1 cellular context compared by ENCODE assay signal in genomic region chr16:57081744-57082143, GRCh38.
A peak's percentile ranks its signal among the peaks of the same experiment; 100 is the strongest.
TF ChIP-seq lines count a peak whose summit lies in the region.

No MANE protein-coding gene starts in this region.

TF ChIP-seq in GM12878, 131 proteins besides CTCF, POLR2A, EP300 and RAD21:
- TF ChIP-seq SMARCA5 (IDR thresholded peaks at IDR 0.05), result peak; percentile 80; the same call in 1 of the 2 replicates
- TF ChIP-seq PAX8 (IDR thresholded peaks at IDR 0.05), result no peak
- no peak for TF ChIP-seq FOS (IDR thresholded peaks at IDR 0.05; ENCODE audit: borderline replicate concordance, extremely low read depth, insufficient read length)
- TF ChIP-seq TCF3 (IDR thresholded peaks at IDR 0.05; ENCODE audit: borderline replicate concordance, insufficient read depth, low read depth, low read length), result no peak
- no peak for TF ChIP-seq ZNF207 (IDR thresholded peaks at IDR 0.05; ENCODE audit: borderline replicate concordance)
- TF ChIP-seq PML (IDR thresholded peaks at IDR 0.05; ENCODE audit: low read length), result no peak
